Comparison of ENCODE assay signal across 15 cellular contexts in genomic region chr6:13436691-13437568, GRCh38.
"Had no signal": no experiment of that assay in that cellular context is flagged by ENCODE, and none has a peak within 500 bp of the region (broad histone marks: within the 10 kb centered on the region; RNA-seq: fewer than 3 reads in every experiment).

No MANE protein-coding gene starts in this region.

- H3K27ac ChIP-seq: brain microvascular endothelial cell, lower lobe of right lung had no signal

- FAIRE-seq: frontal cortex had no signal

- H3K27me3 ChIP-seq: brain microvascular endothelial cell, heart left ventricle had no signal

- H3K9me3 ChIP-seq: heart left ventricle, lower lobe of right lung had no signal

- H3K4me3 Mint-ChIP-seq: activated CD8-positive, alpha-beta T cell treated with anti-CD3 and anti-CD28 coated beads for 36 hours; activated naive CD8-positive, alpha-beta T cell; dendritic cell treated with granulocyte-macrophage colony-stimulating factor and Interleukin-4, amounts not matched to agents 40 ng/mL and 50 ng/mL, for 4 days; T-helper 1 cell treated with Interleukin-12 subunit alpha and Interleukin-12 subunit beta and Interleukin-4 antibody, amounts not matched to agents 30 μg/mL and 1 μg/mL, for 36 hours; WTC11 had no signal

- ATAC-seq: activated CD8-positive, alpha-beta T cell treated with anti-CD3 and anti-CD28 coated beads for 36 hours; heart left ventricle; left colon; lower lobe of right lung; sciatic nerve; WTC11 had no signal

- H3K9me3 Mint-ChIP-seq: WTC11 had no signal

- H3K36me3 Mint-ChIP-seq: WTC11 had no signal

- DNase-seq: activated CD4-positive, alpha-beta T cell treated with anti-CD3 and anti-CD28 coated beads for 4 hours; activated CD8-positive, alpha-beta T cell treated with anti-CD3 and anti-CD28 coated beads for 36 hours; activated gamma-delta T cell treated with Interleukin-2 at 50 U/mL for 16 hours; activated T-cell treated with anti-CD3 and anti-CD28 coated beads, Interleukin-2, amount 50 U/mL, for 48 hours; brain microvascular endothelial cell; effector memory CD4-positive, alpha-beta T cell; heart left ventricle; left colon; lower lobe of right lung had no signal

- H3K27ac Mint-ChIP-seq: activated CD8-positive, alpha-beta T cell treated with anti-CD3 and anti-CD28 coated beads for 36 hours; activated naive CD8-positive, alpha-beta T cell; dendritic cell treated with granulocyte-macrophage colony-stimulating factor and Interleukin-4, amounts not matched to agents 40 ng/mL and 50 ng/mL, for 4 days; T-helper 1 cell treated with Interleukin-12 subunit alpha and Interleukin-12 subunit beta and Interleukin-4 antibody, amounts not matched to agents 30 μg/mL and 1 μg/mL, for 36 hours; WTC11 had no signal

- H3K4me3 ChIP-seq: lower lobe of right lung had no signal

- H3K36me3 ChIP-seq: brain microvascular endothelial cell, heart left ventricle, lower lobe of right lung had no signal

- H3K27me3 Mint-ChIP-seq: activated CD8-positive, alpha-beta T cell treated with anti-CD3 and anti-CD28 coated beads for 36 hours; activated naive CD8-positive, alpha-beta T cell; dendritic cell treated with granulocyte-macrophage colony-stimulating factor and Interleukin-4, amounts not matched to agents 40 ng/mL and 50 ng/mL, for 4 days had no signal
